In the genomic region with DNA sequence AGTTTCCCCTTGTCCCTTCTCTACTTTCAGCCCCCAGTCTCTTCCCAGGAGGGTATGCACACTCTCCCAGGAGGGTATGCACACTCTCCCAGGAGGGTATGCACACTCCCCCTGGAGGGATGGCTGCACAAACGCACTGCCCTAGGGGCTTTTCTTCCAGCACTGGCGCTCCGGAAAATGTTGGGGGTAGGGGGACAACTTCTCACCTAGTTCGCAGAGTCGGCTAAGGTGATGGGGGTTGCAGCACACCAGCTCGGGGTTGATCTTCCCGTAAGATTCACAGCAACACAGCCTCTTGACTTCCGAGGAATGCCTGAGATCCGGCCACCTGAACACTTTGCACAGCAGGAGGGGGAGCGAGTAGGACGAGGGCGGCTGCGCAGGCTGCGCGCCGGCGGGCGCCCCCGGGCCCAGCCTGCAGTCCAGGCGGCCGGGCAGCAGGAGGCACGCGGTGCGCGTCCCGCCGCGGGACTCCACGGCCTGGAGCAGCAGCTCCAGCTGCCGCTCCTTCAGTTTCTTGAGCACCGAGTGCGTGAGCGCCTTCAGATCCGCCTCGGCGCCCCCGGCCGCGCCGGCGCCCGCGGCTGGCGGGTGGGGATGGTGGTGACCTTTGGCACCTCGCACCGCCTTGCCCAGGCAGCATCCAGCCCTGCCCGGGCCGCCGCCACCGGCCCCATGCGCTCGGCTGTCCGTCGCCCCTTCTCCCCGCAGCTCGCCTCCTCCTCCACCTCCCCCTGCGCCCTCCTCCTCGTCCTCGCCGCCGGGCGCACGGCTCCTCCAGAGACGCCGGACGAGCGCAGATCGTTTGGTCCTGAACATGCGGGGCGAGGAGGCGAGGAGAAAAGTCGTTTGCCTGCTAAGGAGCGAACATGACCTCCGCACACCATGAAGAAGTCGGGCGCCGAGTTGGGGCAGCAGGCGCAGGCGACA, we compare ENCODE assay signal across 8 cellular contexts. TPM values are rescaled to one million over a fixed set of nuclear protein-coding genes. Genes with fewer than 3 reads are reported as not detected.
DNase-seq lines count a peak whose midpoint lies in the region; ATAC-seq and TF ChIP-seq lines count a peak whose summit lies in the region.

No MANE protein-coding gene starts in this region.

- peak in 6 of 12 donors; percentile 6 to 34 (median 18) for TF ChIP-seq CTCF in heart left ventricle (IDR thresholded peaks at IDR 0.05)
- peak; percentile 43 for TF ChIP-seq CTCF in psoas muscle (IDR thresholded peaks at IDR 0.05)

- peak overlapping the region; percentile 95 to 100 (median 98) for H3K27ac ChIP-seq in heart left ventricle
- H3K27ac ChIP-seq in psoas muscle: peak overlapping the region; percentile 99

- H3K36me3 ChIP-seq in heart left ventricle (peaks cover 0 to 27% (median 13%) of the 10 kb centered on the region in 9 donors), psoas muscle (ENCODE audit: insufficient read depth in 1 of 2, low read depth in 1 of 2) (no peaks in the 10 kb centered on the region)

- H3K4me3 ChIP-seq in heart left ventricle (peak overlapping the region; percentile 72 to 98 (median 90)), psoas muscle (peak overlapping the region; percentile 79)

- peak in 1 of 2 donors; percentile 10 for TF ChIP-seq POLR2A in heart left ventricle (IDR thresholded peaks at IDR 0.05)

- H3K4me1 ChIP-seq in heart left ventricle: peaks cover 0 to 57% (median 40%) of the 10 kb centered on the region in 12 donors
- peaks cover 42% of the 10 kb centered on the region for H3K4me1 ChIP-seq in psoas muscle

- H3K27me3 ChIP-seq in heart left ventricle (peaks cover 0 to 6% (median 0%) of the 10 kb centered on the region in 9 donors), psoas muscle (ENCODE audit: insufficient read depth in 3 of 3, low read length in 2 of 3) (no peaks in the 10 kb centered on the region)

- H3K9me3 ChIP-seq in heart left ventricle (no peaks in the 10 kb centered on the region), psoas muscle (no peaks in the 10 kb centered on the region)

- WGBS in heart left ventricle, 4 donors: 0 to 1% (median 0%) methylated on average over 17 to 79 of the region's 79 CpGs
- WGBS in psoas muscle, 3 donors: 1 to 2% (median 2%) methylated on average over 58 to 79 of the region's 79 CpGs

- intact Hi-C loops in heart left ventricle (cut with DNase I): loop anchor here (2.0 to 10.0 kb wide), 15 partner anchors 15 to 275 kb away; no protein-coding TSS in a partner anchor
- intact Hi-C loops in psoas muscle (cut with DNase I): loop anchor here in 1 of 2 donors (5.0 to 10.0 kb wide), 2 partner anchors 178 to 275 kb away; no protein-coding TSS in a partner anchor

- ATAC-seq in heart left ventricle: peak in 1 of 4 donors; percentile 36
- ATAC-seq in psoas muscle: peak in 3 of 4 donors; percentile 23 to 33 (median 24)

- DNase-seq in NOMO-1 treated with DMSO at 0.1 percent for 48 hours (lab: John Stamatoyannopoulos, UW; ENCODE audit: unreplicated experiment) (peak; percentile 27), NOMO-1 treated with dmso at 0.1 percent for 144 hours (lab: John Stamatoyannopoulos, UW; ENCODE audit: unreplicated experiment) (no peak), NCI-H1417 treated with DMSO at 0.1 percent for 48 hours (lab: John Stamatoyannopoulos, UW) (peak; percentile 36), heart left ventricle (peak in 1 of 5 donors; percentile 66), psoas muscle (peak in 1 of 2 donors; percentile 68), COLO829 (ENCODE audit: low spot score) (no peak), DMS153 treated with DMSO at 0.1 percent for 48 hours (lab: John Stamatoyannopoulos, UW; ENCODE audit: unreplicated experiment) (no peak)
- DNase-seq in activated naive CD4-positive, alpha-beta T cell treated with Interleukin-2 at 50 U/mL for 16 hours: peak; percentile 38

RNA-seq across cellular contexts. Expression of gene SMAD7, which starts 0.9 kb away (rescaled TPM):
- total RNA-seq in heart left ventricle (10 to 100 TPM; 16.3 to 32.0 (median 19.9) TPM), psoas muscle (10 to 100 TPM in 2 of 4 donors, 1 to 10 TPM in 2; 8.4 to 14.7 (median 10.4) TPM)
- polyA plus RNA-seq in heart left ventricle (10 to 100 TPM in 1 of 2 donors, 1 to 10 TPM in 1; 9.1 to 21.2 TPM), psoas muscle (1 to 10 TPM; 5.4 to 6.1 (median 5.8) TPM)

Comparison
In these comparisons a context has a peak if more than half of its experiments do, and no peak if none do; other contexts are left out.
1. DNase-seq: peak in NOMO-1 treated with DMSO at 0.1 percent for 48 hours (single experiment), NCI-H1417 treated with DMSO at 0.1 percent for 48 hours (single experiment) and activated naive CD4-positive, alpha-beta T cell treated with Interleukin-2 at 50 U/mL for 16 hours (single experiment); none in NOMO-1 treated with dmso at 0.1 percent for 144 hours (single experiment), COLO829 (single experiment) and DMS153 treated with DMSO at 0.1 percent for 48 hours (single experiment).